Comparison of ENCODE assay signal across 35 cellular contexts in genomic region chr20:25503946-25504345, GRCh38.
"Had no signal": no experiment of that assay in that cellular context is flagged by ENCODE, and none has a peak within 500 bp of the region (broad histone marks: within the 10 kb centered on the region; RNA-seq: fewer than 3 reads in every experiment).

No MANE protein-coding gene starts in this region.

- H3K9me3 ChIP-seq: MG63, Peyer's patch, SJSA1, SK-N-SH had no signal

- H3K36me3 ChIP-seq: MG63, Peyer's patch had no signal

- H3K4me3 Mint-ChIP-seq: activated B cell treated with CpG ODN at 0.5 μM for 24 hours; activated CD4-positive, alpha-beta memory T cell treated with anti-CD3 and anti-CD28 coated beads for 36 hours; activated naive CD4-positive, alpha-beta T cell treated with anti-CD3 and anti-CD28 coated beads for 36 hours; activated T-cell treated with anti-CD3 and anti-CD28 coated beads, Interleukin-2, amount 50 U/mL, for 4 hours; activated T-helper 1 cell treated with anti-CD3 and anti-CD28 coated beads, Interleukin-12 subunit alpha, Interleukin-12 subunit beta, Interleukin-2, Interleukin-4 antibody, amounts not matched to agents 30 ng/mL and 10 ng/mL and 1 ng/mL, durations not matched to agents 14 hours and 24 hours and 36 hours; brain had no signal

- H3K27me3 ChIP-seq: MG63, Peyer's patch, SJSA1 had no signal

- H3K4me1 Mint-ChIP-seq: activated B cell treated with CpG ODN at 0.5 μM for 24 hours, brain had no signal

- H3K27ac Mint-ChIP-seq: activated B cell treated with CpG ODN at 0.5 μM for 24 hours; activated CD4-positive, alpha-beta memory T cell treated with anti-CD3 and anti-CD28 coated beads for 36 hours; activated naive CD4-positive, alpha-beta T cell treated with anti-CD3 and anti-CD28 coated beads for 36 hours; activated T-helper 1 cell treated with anti-CD3 and anti-CD28 coated beads, Interleukin-12 subunit alpha, Interleukin-12 subunit beta, Interleukin-2, Interleukin-4 antibody, amounts not matched to agents 30 ng/mL and 10 ng/mL and 1 ng/mL, durations not matched to agents 14 hours and 24 hours and 36 hours had no signal

- DNase-seq: activated B cell treated with CpG ODN at 0.5 μM for 24 hours; activated CD4-positive, alpha-beta memory T cell treated with anti-CD3 and anti-CD28 coated beads for 36 hours; activated CD4-positive, alpha-beta T cell treated with anti-CD3 and anti-CD28 coated beads for 4 hours; activated CD4-positive, alpha-beta T cell treated with anti-CD3 and anti-CD28 coated beads, Interleukin-2, amount 50 U/mL, for 1 hour; activated CD4-positive, CD25-positive, alpha-beta regulatory T cell treated with anti-CD3 and anti-CD28 coated beads, Interleukin-2, amount 50 U/mL, for 72 hours; activated CD8-positive, alpha-beta memory T cell treated with anti-CD3 and anti-CD28 coated beads, Interleukin-2, amount 50 U/mL, for 4 hours; activated gamma-delta T cell treated with Interleukin-2 at 50 U/mL for 16 hours; activated naive CD4-positive, alpha-beta T cell treated with anti-CD3 and anti-CD28 coated beads for 36 hours; activated T-cell treated with anti-CD3 and anti-CD28 coated beads for 4 hours; activated T-cell treated with anti-CD3 and anti-CD28 coated beads, Interleukin-2, amount 50 U/mL, for 4 hours; anterior cingulate cortex; central memory CD4-positive, alpha-beta T cell; Kasumi-1; KG1; MG63; NCI-H1048; NCI-H1105 treated with DMSO at 0.1 percent for 48 hours; NCI-H1436; NCI-H1694; NCI-H1930; NCI-H2081 treated with DMSO at 0.1 percent for 48 hours; NCI-H345; NCI-H524 treated with DMSO at 0.1 percent for 48 hours; PC-3; Peyer's patch; RPMI8226; SHP77 treated with DMSO at 0.1 percent for 48 hours; SK-N-SH; T-helper 2 cell; T-helper 9 cell had no signal

- H3K4me3 ChIP-seq: MG63, Peyer's patch, SJSA1 had no signal

- H3K9me3 Mint-ChIP-seq: activated B cell treated with CpG ODN at 0.5 μM for 24 hours; activated naive CD4-positive, alpha-beta T cell treated with anti-CD3 and anti-CD28 coated beads for 36 hours; activated naive CD4-positive, alpha-beta T cell treated with anti-CD3 and anti-CD28 coated beads, Interleukin-2, amount 50 U/mL, for 72 hours; activated T-cell treated with anti-CD3 and anti-CD28 coated beads, Interleukin-2, amount 50 U/mL, for 4 hours; activated T-helper 1 cell treated with anti-CD3 and anti-CD28 coated beads, Interleukin-12 subunit alpha, Interleukin-12 subunit beta, Interleukin-2, Interleukin-4 antibody, amounts not matched to agents 30 ng/mL and 10 ng/mL and 1 ng/mL, durations not matched to agents 14 hours and 24 hours and 36 hours had no signal

- ATAC-seq: activated naive CD4-positive, alpha-beta T cell treated with anti-CD3 and anti-CD28 coated beads, Interleukin-2, amount 50 U/mL, for 72 hours; activated T-cell treated with anti-CD3 and anti-CD28 coated beads, Interleukin-2, amount 50 U/mL, for 4 hours; PC-3 had no signal

- H3K27ac ChIP-seq: Peyer's patch, SJSA1, VCaP had no signal

- H3K27me3 Mint-ChIP-seq: activated B cell treated with CpG ODN at 0.5 μM for 24 hours; activated CD4-positive, alpha-beta memory T cell treated with anti-CD3 and anti-CD28 coated beads for 36 hours; brain had no signal
